Comparison of ENCODE assay signal across 8 cellular contexts in the genomic region with DNA sequence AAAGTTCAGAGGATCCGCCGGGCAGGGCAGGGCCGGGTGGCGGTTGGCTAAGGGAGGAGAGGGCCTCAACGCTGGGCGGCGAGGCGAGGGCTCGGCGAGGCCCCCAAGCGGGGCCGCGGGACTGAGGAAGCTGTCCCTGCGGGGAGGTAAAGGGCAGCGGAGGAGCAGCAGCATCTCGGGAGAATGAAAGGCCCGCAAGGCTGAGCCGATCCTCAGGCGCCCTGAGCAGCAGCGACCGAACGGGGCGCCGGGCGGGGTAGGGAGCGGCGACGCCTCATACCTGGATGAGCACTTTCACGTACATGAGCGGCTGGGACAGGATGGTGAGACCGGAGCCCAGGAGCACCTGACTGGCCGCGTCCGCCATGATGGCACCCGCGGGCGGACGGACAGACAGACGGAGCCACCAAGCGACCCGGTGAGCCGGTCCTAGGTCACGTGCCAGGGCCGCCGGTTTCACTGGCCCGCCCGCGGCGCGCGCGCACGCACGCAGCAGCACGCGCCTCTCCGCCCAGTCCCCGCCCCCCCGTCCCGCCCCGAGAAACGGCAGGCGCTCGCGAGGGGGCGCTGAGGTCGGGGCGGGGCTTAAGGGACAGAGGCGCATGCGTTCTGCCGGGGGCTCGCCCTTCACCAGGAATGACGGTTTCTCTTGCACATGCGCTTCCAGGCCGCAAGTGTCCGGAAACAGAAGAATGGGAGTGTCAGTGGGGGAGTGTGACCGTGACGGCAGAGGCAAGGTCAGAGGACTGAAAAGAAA. TPM values are rescaled to one million over a fixed set of nuclear protein-coding genes. Genes with fewer than 3 reads are reported as not detected.
DNase-seq lines count a peak whose midpoint lies in the region; ATAC-seq and TF ChIP-seq lines count a peak whose summit lies in the region.

A gene (minus strand): TSS at position 461 of the 757 bp plus-strand sequence. CDS start 94 bp downstream, at position 367.

- peak within 1 kb of the TSS; percentile 98 for H3K27ac Mint-ChIP-seq in chondrocyte (ENCODE audit: unreplicated experiment)

- peaks cover 3% of the 10 kb centered on the region for H3K36me3 Mint-ChIP-seq in chondrocyte (ENCODE audit: low read depth)

- peak; percentile 92 for ATAC-seq in HG03439 (IDR thresholded peaks at IDR 0.05; ENCODE audit: unreplicated experiment)

- peaks cover 21% of the 10 kb centered on the region for H3K4me1 Mint-ChIP-seq in chondrocyte (ENCODE audit: low read depth)

- H3K27me3 Mint-ChIP-seq in chondrocyte (ENCODE audit: low read depth) = no peaks in the 10 kb centered on the region

- no peaks in the 10 kb centered on the region for H3K9me3 Mint-ChIP-seq in chondrocyte (ENCODE audit: low read depth)

- peak within 1 kb of the TSS; percentile 99 for H3K4me3 Mint-ChIP-seq in chondrocyte (ENCODE audit: unreplicated experiment)

- DNase-seq in AML-193 (lab: John Stamatoyannopoulos, UW) = peak; percentile 94 to 95
- peak; percentile 89 for DNase-seq in NCI-H510A (lab: John Stamatoyannopoulos, UW)
- DNase-seq in activated CD4-positive, alpha-beta T cell treated with anti-CD3 and anti-CD28 coated beads for 24 hours (ENCODE audit: low read depth in 2 of 2) = peak; percentile 93 to 94
- DNase-seq in chondrocyte (ENCODE audit: low spot score) = peak; percentile 96
- DNase-seq in kidney glomerular epithelial cell (lab: John Stamatoyannopoulos, UW) = peak; percentile 93
- peak; percentile 91 to 92 for DNase-seq in stimulated activated CD4-positive, alpha-beta T cell treated with anti-CD3 and anti-CD28 coated beads, Interleukin-1b, Interleukin-23, amount 100 ng/mL, for 1 hour (ENCODE audit: low read depth in 2 of 2)

- TF ChIP-seq POLR2A in GM19193 (IDR thresholded peaks at IDR 0.05; ENCODE audit: extremely low read depth, insufficient read depth, insufficient read length) = peak; percentile 97

- TF ChIP-seq CTCF in chondrocyte (IDR thresholded peaks at IDR 0.05) = peak; percentile 64

RNA-seq across cellular contexts. Expression of the gene that starts here (rescaled TPM):
- total RNA-seq in chondrocyte = 94.3 to 107 TPM (median 99.7 TPM) in 3 replicates

Comparison
In these comparisons a context has a peak if more than half of its experiments do, and no peak if none do; other contexts are left out.
1. Peak in every context shown above with its lines: DNase-seq and ATAC-seq.